In genomic region chr16:46895399-46896313, GRCh38 we compare ENCODE assay signal across 1 cellular context.
TF ChIP-seq lines count a peak whose summit lies in the region.

No MANE protein-coding gene starts in this region.

TF ChIP-seq in HepG2, 621 proteins besides CTCF, POLR2A, EP300 and RAD21 (continued from another document and continues in another):
- TF ChIP-seq ZNF407 (CRISPR knock-in tag; IDR thresholded peaks at IDR 0.05; ENCODE audit: not compliant biosample characterization) (no peak), SIX1 (CRISPR knock-in tag; IDR thresholded peaks at IDR 0.05; ENCODE audit: borderline replicate concordance) (peak; percentile 97), ZBTB4 (CRISPR knock-in tag; IDR thresholded peaks at IDR 0.05; ENCODE audit: borderline replicate concordance) (0 out of 2 replicates have a peak, but pooled peaks have one; percentile 48), ZNF567 (CRISPR knock-in tag; IDR thresholded peaks at IDR 0.05; ENCODE audit: borderline replicate concordance) (peak; percentile 42; the same call in 1 of the 2 replicates), ZNF572 (CRISPR knock-in tag; IDR thresholded peaks at IDR 0.05) (no peak), NFKB2 (CRISPR knock-in tag; IDR thresholded peaks at IDR 0.05; ENCODE audit: borderline replicate concordance) (0 out of 2 replicates have a peak, but pooled peaks have one; percentile 39), FOXK2 (IDR thresholded peaks at IDR 0.05) (peak; percentile 61; the same call in 1 of the 2 replicates), ZFP90 (CRISPR knock-in tag; IDR thresholded peaks at IDR 0.05; ENCODE audit: borderline replicate concordance) (peak; percentile 93), TOPORS (CRISPR knock-in tag; IDR thresholded peaks at IDR 0.05) (no peak; the same call in 1 of the 2 replicates), HOMEZ (CRISPR knock-in tag; IDR thresholded peaks at IDR 0.05; ENCODE audit: low read depth) (peak; percentile 77), AHR (CRISPR knock-in tag; IDR thresholded peaks at IDR 0.05) (no peak), ETV5 (CRISPR knock-in tag; IDR thresholded peaks at IDR 0.05; ENCODE audit: borderline replicate concordance) (peak; percentile 77; the same call in 1 of the 2 replicates), ELF3 (CRISPR knock-in tag; IDR thresholded peaks at IDR 0.05) (peak; percentile 90), NFRKB (IDR thresholded peaks at IDR 0.05) (no peak), HDAC1 (CRISPR knock-in tag; IDR thresholded peaks at IDR 0.05) (peak; percentile 95), SRY (CRISPR knock-in tag; IDR thresholded peaks at IDR 0.05) (peak; percentile 79; the same call in 1 of the 2 replicates), JARID2 (CRISPR knock-in tag; IDR thresholded peaks at IDR 0.05; ENCODE audit: insufficient replicate concordance) (no peak), CHCHD3 (CRISPR knock-in tag; IDR thresholded peaks at IDR 0.05) (no peak), HMG20A (CRISPR knock-in tag; IDR thresholded peaks at IDR 0.05; ENCODE audit: borderline replicate concordance) (peak; percentile 96; the same call in 1 of the 2 replicates), ISX (CRISPR knock-in tag; conservative IDR thresholded peaks at IDR 0.05) (0 out of 2 replicates have a peak, but pooled peaks have one; percentile 37), YEATS2 (CRISPR knock-in tag; IDR thresholded peaks at IDR 0.05; ENCODE audit: borderline replicate concordance) (peak; percentile 64; the same call in 1 of the 2 replicates), FOXO1 (CRISPR knock-in tag; IDR thresholded peaks at IDR 0.05) (peak; percentile 99), ZNF556 (CRISPR knock-in tag; IDR thresholded peaks at IDR 0.05; ENCODE audit: borderline replicate concordance) (peak; percentile 94; the same call in 1 of the 2 replicates), KDM4B (CRISPR knock-in tag; IDR thresholded peaks at IDR 0.05) (peak; percentile 46), ASH2L (IDR thresholded peaks at IDR 0.05; ENCODE audit: insufficient read length, low read depth, low read length) (peak; percentile 31), ZNF253 (CRISPR knock-in tag; IDR thresholded peaks at IDR 0.05; ENCODE audit: borderline replicate concordance) (no peak)
- TF ChIP-seq, protein P1, sequence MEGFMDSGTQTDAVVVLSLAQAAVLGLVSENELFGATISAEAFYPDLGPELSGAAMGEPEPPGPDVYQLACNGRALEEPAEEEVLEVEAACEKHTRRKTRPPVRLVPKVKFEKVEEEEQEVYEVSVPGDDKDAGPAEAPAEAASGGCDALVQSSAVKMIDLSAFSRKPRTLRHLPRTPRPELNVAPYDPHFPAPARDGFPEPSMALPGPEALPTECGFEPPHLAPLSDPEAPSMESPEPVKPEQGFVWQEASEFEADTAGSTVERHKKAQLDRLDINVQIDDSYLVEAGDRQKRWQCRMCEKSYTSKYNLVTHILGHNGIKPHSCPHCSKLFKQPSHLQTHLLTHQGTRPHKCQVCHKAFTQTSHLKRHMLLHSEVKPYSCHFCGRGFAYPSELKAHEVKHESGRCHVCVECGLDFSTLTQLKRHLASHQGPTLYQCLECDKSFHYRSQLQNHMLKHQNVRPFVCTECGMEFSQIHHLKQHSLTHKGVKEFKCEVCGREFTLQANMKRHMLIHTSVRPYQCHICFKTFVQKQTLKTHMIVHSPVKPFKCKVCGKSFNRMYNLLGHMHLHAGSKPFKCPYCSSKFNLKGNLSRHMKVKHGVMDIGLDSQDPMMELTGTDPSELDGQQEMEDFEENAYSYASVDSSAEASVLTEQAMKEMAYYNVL (CRISPR knock-in tag; IDR thresholded peaks at IDR 0.05; ENCODE audit: borderline replicate concordance) = peak; percentile 95; the same call in 1 of the 2 replicates
- TF ChIP-seq, protein P2, sequence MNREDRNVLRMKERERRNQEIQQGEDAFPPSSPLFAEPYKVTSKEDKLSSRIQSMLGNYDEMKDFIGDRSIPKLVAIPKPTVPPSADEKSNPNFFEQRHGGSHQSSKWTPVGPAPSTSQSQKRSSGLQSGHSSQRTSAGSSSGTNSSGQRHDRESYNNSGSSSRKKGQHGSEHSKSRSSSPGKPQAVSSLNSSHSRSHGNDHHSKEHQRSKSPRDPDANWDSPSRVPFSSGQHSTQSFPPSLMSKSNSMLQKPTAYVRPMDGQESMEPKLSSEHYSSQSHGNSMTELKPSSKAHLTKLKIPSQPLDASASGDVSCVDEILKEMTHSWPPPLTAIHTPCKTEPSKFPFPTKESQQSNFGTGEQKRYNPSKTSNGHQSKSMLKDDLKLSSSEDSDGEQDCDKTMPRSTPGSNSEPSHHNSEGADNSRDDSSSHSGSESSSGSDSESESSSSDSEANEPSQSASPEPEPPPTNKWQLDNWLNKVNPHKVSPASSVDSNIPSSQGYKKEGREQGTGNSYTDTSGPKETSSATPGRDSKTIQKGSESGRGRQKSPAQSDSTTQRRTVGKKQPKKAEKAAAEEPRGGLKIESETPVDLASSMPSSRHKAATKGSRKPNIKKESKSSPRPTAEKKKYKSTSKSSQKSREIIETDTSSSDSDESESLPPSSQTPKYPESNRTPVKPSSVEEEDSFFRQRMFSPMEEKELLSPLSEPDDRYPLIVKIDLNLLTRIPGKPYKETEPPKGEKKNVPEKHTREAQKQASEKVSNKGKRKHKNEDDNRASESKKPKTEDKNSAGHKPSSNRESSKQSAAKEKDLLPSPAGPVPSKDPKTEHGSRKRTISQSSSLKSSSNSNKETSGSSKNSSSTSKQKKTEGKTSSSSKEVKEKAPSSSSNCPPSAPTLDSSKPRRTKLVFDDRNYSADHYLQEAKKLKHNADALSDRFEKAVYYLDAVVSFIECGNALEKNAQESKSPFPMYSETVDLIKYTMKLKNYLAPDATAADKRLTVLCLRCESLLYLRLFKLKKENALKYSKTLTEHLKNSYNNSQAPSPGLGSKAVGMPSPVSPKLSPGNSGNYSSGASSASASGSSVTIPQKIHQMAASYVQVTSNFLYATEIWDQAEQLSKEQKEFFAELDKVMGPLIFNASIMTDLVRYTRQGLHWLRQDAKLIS (CRISPR knock-in tag; IDR thresholded peaks at IDR 0.05) = no peak; the same call in 1 of the 2 replicates
- TF ChIP-seq, protein P3, sequence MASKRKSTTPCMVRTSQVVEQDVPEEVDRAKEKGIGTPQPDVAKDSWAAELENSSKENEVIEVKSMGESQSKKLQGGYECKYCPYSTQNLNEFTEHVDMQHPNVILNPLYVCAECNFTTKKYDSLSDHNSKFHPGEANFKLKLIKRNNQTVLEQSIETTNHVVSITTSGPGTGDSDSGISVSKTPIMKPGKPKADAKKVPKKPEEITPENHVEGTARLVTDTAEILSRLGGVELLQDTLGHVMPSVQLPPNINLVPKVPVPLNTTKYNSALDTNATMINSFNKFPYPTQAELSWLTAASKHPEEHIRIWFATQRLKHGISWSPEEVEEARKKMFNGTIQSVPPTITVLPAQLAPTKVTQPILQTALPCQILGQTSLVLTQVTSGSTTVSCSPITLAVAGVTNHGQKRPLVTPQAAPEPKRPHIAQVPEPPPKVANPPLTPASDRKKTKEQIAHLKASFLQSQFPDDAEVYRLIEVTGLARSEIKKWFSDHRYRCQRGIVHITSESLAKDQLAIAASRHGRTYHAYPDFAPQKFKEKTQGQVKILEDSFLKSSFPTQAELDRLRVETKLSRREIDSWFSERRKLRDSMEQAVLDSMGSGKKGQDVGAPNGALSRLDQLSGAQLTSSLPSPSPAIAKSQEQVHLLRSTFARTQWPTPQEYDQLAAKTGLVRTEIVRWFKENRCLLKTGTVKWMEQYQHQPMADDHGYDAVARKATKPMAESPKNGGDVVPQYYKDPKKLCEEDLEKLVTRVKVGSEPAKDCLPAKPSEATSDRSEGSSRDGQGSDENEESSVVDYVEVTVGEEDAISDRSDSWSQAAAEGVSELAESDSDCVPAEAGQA (IDR thresholded peaks at IDR 0.05; ENCODE audit: low read depth) = peak; percentile 80; the same call in 1 of the 2 replicates
- TF ChIP-seq, protein P3 (CRISPR knock-in tag; IDR thresholded peaks at IDR 0.05; ENCODE audit: borderline replicate concordance) = peak; percentile 82; the same call in 1 of the 2 replicates
